ENCODE assay signal across 1 cellular context in the genomic region with DNA sequence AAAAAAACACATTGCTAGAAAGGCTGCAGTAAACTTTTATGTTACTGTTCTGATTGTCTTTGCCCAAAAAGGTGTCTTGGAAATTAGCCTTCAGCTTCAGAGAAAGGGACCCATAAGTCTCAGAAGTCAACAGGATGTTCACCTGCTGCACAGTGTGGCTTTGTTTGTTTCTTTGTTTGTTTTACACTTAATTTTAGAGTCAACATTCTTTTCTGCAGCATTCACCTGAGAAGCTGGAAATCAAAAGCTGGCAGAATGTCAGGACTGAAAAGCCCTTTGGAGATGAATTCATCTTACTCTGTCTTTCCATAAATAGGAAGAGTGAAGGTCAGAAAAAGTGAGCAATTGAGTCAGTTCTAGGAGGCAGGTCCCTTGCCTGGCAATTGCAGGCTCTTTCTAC.
TF ChIP-seq lines count a peak whose summit lies in the region.

No MANE protein-coding gene starts in this region.

TF ChIP-seq in GM23338, 12 proteins besides CTCF, POLR2A, EP300 and RAD21 (continued from another document):
- TF ChIP-seq, protein P1, sequence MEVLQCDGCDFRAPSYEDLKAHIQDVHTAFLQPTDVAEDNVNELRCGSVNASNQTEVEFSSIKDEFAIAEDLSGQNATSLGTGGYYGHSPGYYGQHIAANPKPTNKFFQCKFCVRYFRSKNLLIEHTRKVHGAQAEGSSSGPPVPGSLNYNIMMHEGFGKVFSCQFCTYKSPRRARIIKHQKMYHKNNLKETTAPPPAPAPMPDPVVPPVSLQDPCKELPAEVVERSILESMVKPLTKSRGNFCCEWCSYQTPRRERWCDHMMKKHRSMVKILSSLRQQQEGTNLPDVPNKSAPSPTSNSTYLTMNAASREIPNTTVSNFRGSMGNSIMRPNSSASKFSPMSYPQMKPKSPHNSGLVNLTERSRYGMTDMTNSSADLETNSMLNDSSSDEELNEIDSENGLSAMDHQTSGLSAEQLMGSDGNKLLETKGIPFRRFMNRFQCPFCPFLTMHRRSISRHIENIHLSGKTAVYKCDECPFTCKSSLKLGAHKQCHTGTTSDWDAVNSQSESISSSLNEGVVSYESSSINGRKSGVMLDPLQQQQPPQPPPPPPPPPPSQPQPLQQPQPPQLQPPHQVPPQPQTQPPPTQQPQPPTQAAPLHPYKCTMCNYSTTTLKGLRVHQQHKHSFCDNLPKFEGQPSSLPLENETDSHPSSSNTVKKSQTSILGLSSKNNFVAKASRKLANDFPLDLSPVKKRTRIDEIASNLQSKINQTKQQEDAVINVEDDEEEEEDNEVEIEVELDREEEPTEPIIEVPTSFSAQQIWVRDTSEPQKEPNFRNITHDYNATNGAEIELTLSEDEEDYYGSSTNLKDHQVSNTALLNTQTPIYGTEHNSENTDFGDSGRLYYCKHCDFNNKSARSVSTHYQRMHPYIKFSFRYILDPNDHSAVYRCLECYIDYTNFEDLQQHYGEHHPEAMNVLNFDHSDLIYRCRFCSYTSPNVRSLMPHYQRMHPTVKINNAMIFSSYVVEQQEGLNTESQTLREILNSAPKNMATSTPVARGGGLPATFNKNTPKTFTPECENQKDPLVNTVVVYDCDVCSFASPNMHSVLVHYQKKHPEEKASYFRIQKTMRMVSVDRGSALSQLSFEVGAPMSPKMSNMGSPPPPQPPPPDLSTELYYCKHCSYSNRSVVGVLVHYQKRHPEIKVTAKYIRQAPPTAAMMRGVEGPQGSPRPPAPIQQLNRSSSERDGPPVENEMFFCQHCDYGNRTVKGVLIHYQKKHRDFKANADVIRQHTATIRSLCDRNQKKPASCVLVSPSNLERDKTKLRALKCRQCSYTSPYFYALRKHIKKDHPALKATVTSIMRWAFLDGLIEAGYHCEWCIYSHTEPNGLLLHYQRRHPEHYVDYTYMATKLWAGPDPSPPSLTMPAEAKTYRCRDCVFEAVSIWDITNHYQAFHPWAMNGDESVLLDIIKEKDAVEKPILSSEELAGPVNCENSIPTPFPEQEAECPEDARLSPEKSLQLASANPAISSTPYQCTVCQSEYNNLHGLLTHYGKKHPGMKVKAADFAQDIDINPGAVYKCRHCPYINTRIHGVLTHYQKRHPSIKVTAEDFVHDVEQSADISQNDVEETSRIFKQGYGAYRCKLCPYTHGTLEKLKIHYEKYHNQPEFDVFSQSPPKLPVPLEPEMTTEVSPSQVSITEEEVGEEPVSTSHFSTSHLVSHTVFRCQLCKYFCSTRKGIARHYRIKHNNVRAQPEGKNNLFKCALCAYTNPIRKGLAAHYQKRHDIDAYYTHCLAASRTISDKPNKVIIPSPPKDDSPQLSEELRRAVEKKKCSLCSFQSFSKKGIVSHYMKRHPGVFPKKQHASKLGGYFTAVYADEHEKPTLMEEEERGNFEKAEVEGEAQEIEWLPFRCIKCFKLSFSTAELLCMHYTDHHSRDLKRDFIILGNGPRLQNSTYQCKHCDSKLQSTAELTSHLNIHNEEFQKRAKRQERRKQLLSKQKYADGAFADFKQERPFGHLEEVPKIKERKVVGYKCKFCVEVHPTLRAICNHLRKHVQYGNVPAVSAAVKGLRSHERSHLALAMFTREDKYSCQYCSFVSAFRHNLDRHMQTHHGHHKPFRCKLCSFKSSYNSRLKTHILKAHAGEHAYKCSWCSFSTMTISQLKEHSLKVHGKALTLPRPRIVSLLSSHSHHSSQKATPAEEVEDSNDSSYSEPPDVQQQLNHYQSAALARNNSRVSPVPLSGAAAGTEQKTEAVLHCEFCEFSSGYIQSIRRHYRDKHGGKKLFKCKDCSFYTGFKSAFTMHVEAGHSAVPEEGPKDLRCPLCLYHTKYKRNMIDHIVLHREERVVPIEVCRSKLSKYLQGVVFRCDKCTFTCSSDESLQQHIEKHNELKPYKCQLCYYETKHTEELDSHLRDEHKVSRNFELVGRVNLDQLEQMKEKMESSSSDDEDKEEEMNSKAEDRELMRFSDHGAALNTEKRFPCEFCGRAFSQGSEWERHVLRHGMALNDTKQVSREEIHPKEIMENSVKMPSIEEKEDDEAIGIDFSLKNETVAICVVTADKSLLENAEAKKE (CRISPR knock-in tag; IDR thresholded peaks at IDR 0.05) = no peak
- TF ChIP-seq, protein P2, sequence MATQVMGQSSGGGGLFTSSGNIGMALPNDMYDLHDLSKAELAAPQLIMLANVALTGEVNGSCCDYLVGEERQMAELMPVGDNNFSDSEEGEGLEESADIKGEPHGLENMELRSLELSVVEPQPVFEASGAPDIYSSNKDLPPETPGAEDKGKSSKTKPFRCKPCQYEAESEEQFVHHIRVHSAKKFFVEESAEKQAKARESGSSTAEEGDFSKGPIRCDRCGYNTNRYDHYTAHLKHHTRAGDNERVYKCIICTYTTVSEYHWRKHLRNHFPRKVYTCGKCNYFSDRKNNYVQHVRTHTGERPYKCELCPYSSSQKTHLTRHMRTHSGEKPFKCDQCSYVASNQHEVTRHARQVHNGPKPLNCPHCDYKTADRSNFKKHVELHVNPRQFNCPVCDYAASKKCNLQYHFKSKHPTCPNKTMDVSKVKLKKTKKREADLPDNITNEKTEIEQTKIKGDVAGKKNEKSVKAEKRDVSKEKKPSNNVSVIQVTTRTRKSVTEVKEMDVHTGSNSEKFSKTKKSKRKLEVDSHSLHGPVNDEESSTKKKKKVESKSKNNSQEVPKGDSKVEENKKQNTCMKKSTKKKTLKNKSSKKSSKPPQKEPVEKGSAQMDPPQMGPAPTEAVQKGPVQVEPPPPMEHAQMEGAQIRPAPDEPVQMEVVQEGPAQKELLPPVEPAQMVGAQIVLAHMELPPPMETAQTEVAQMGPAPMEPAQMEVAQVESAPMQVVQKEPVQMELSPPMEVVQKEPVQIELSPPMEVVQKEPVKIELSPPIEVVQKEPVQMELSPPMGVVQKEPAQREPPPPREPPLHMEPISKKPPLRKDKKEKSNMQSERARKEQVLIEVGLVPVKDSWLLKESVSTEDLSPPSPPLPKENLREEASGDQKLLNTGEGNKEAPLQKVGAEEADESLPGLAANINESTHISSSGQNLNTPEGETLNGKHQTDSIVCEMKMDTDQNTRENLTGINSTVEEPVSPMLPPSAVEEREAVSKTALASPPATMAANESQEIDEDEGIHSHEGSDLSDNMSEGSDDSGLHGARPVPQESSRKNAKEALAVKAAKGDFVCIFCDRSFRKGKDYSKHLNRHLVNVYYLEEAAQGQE (IDR thresholded peaks at IDR 0.05; ENCODE audit: unreplicated experiment) = no peak
- TF ChIP-seq EZH2phosphoT487 (IDR thresholded peaks at IDR 0.05; ENCODE audit: unreplicated experiment) = no peak
